Comparison of ENCODE assay signal across 18 cellular contexts in genomic region chr1:192587386-192588276, GRCh38. TPM values are rescaled to one million over a fixed set of nuclear protein-coding genes. Genes with fewer than 3 reads are reported as not detected.
DNase-seq lines count a peak whose midpoint lies in the region; ATAC-seq and TF ChIP-seq lines count a peak whose summit lies in the region.
"Had no signal": no experiment of that assay in that cellular context is flagged by ENCODE, and none has a peak within 500 bp of the region (broad histone marks: within the 10 kb centered on the region; RNA-seq: fewer than 3 reads in every experiment).

No MANE protein-coding gene starts in this region.

- no peak overlapping the region for H3K27ac Mint-ChIP-seq in activated T-helper 17 cell treated with anti-CD3 and anti-CD28 coated beads, Interleukin-2, amount 50 U/mL, for 72 hours

- CTCF ChIA-PET in IMR-90 (lab: Yijun Ruan, JAX): no interaction called here

- H3K36me3 ChIP-seq in IMR-90 (ENCODE audit: control insufficient read depth, insufficient read depth, low read length) (no peaks in the 10 kb centered on the region), rectal smooth muscle tissue (ENCODE audit: control insufficient read depth, insufficient read depth, low read length) (no peaks in the 10 kb centered on the region), Peyer's patch (no peaks in the 10 kb centered on the region)
- H3K36me3 ChIP-seq: BE2C had no signal

- no peak overlapping the region for H4K91ac ChIP-seq in IMR-90 (ENCODE audit: insufficient read depth, low read depth, low read length)

- no peaks in the 10 kb centered on the region for H3K9me3 ChIP-seq in IMR-90 (ENCODE audit: control insufficient read depth, insufficient read depth, low read length)
- H3K9me3 ChIP-seq in Peyer's patch: no peaks in the 10 kb centered on the region
- H3K9me3 ChIP-seq: A549, BE2C had no signal

- no CpG with 5 or more reads among the region's 5 CpGs for WGBS in IMR-90 (ENCODE audit: extremely low coverage in 2 of 2, insufficient read length in 1 of 2), 2 experiments

- H3K27me3 ChIP-seq in IMR-90 (ENCODE audit: control insufficient read depth, insufficient read depth, low read length): no peaks in the 10 kb centered on the region
- no peaks in the 10 kb centered on the region for H3K27me3 ChIP-seq in rectal smooth muscle tissue (ENCODE audit: control insufficient read depth, insufficient read depth, low read length)
- no peaks in the 10 kb centered on the region for H3K27me3 ChIP-seq in Peyer's patch
- H3K27me3 ChIP-seq: BE2C had no signal

- peak overlapping the region; percentile 65 for H2BK120ac ChIP-seq in IMR-90 (ENCODE audit: low read depth, low read length)

- no peaks in the 10 kb centered on the region for H3K9me3 Mint-ChIP-seq in activated T-helper 17 cell treated with anti-CD3 and anti-CD28 coated beads, Interleukin-2, amount 50 U/mL, for 72 hours
- H3K9me3 Mint-ChIP-seq: CD4-positive, alpha-beta memory T cell; HFFc6 had no signal

- H3K9ac ChIP-seq in IMR-90 (ENCODE audit: low read depth, low read length): no peak overlapping the region
- H3K9ac ChIP-seq in rectal smooth muscle tissue (ENCODE audit: low read length): no peak overlapping the region

- H3K4me3 ChIP-seq in IMR-90 (ENCODE audit: insufficient read depth, low read depth, low read length) (no peak overlapping the region), fibroblast of the aortic adventitia (ENCODE audit: low read depth, low read length) (no peak overlapping the region), rectal smooth muscle tissue (ENCODE audit: low read length) (no peak overlapping the region), Peyer's patch (no peak overlapping the region)
- H3K4me3 ChIP-seq: A549 had no signal

- H2AFZ ChIP-seq in IMR-90 (replicated peaks; ENCODE audit: low read length, poor library complexity): no peak overlapping the region

- H2AK5ac ChIP-seq in IMR-90 (ENCODE audit: low read depth, low read length): 0 out of 2 replicates have a peak overlapping the region, but pooled peaks have one; percentile 53

- no peak for TF ChIP-seq RAD21 in IMR-90 (IDR thresholded peaks at IDR 0.05; ENCODE audit: low read length)

- no peak overlapping the region; the same call in 1 of the 2 replicates for H4K5ac ChIP-seq in IMR-90 (ENCODE audit: low read depth, low read length)

- no peak for DNase-seq in IMR-90
- DNase-seq in fibroblast of the aortic adventitia (ENCODE audit: low read depth): peak; percentile 51
- no peak for DNase-seq in NCI-H2196 treated with DMSO at 0.1 percent for 48 hours (lab: John Stamatoyannopoulos, UW; ENCODE audit: unreplicated experiment)
- DNase-seq in medulla oblongata (ENCODE audit: extremely low spot score): no peak
- DNase-seq in Peyer's patch: no peak
- DNase-seq in NCI-H1092 treated with DMSO at 0.1 percent for 48 hours (lab: John Stamatoyannopoulos, UW): no peak
- DNase-seq: BE2C; CD4-positive, alpha-beta memory T cell; DMS79; GOT3 had no signal

- no peak overlapping the region for H3K56ac ChIP-seq in IMR-90 (ENCODE audit: extremely low read depth, insufficient read depth, low read length)

- no peaks in the 10 kb centered on the region for H4K20me1 ChIP-seq in IMR-90 (ENCODE audit: insufficient read depth, low read length)

- no peak overlapping the region for H3K4me2 ChIP-seq in IMR-90 (ENCODE audit: low read depth, low read length)
- H3K4me2 ChIP-seq: A549 had no signal

- no peak overlapping the region for H3K4me3 Mint-ChIP-seq in activated T-helper 17 cell treated with anti-CD3 and anti-CD28 coated beads, Interleukin-2, amount 50 U/mL, for 72 hours
- H3K4me3 Mint-ChIP-seq: CD4-positive, alpha-beta memory T cell; HFFc6 had no signal

- H3K9me1 ChIP-seq in IMR-90 (ENCODE audit: insufficient read depth, low read length): peaks cover 2% of the 10 kb centered on the region

- TF ChIP-seq CTCF in IMR-90 (conservative IDR thresholded peaks at IDR 0.05; ENCODE audit: low read depth, low read length) (no peak), fibroblast of the aortic adventitia (IDR thresholded peaks at IDR 0.05; ENCODE audit: insufficient read depth, low read length) (no peak), Peyer's patch (IDR thresholded peaks at IDR 0.05) (no peak)

- ATAC-seq in IMR-90 (ENCODE audit: low read depth): no peak
- ATAC-seq in activated T-helper 17 cell treated with anti-CD3 and anti-CD28 coated beads, Interleukin-2, amount 50 U/mL, for 72 hours (replicated peaks): peak; percentile 52
- ATAC-seq: A549 had no signal

- H3K4me1 ChIP-seq in IMR-90 (ENCODE audit: control insufficient read depth, insufficient read depth, low read length) (peaks cover 5% of the 10 kb centered on the region), rectal smooth muscle tissue (ENCODE audit: control insufficient read depth, insufficient read depth, low read length) (peaks cover 11% of the 10 kb centered on the region), Peyer's patch (peaks cover 0 to 5% (median 0%) of the 10 kb centered on the region in 4 donors)
- H3K4me1 ChIP-seq: A549 had no signal

- H3K23ac ChIP-seq in IMR-90 (ENCODE audit: low read depth, low read length): no peak overlapping the region

- H2BK5ac ChIP-seq in IMR-90 (ENCODE audit: low read depth, low read length, poor library complexity, severe bottlenecking): no peak overlapping the region

- peak overlapping the region; percentile 84; the same call in 1 of the 2 replicates for H3K18ac ChIP-seq in IMR-90 (ENCODE audit: low read depth, low read length)

- H2BK15ac ChIP-seq in IMR-90 (ENCODE audit: low read depth, low read length): peak overlapping the region; percentile 31; the same call in 2 of the 3 replicates

- dilution Hi-C loops in IMR-90 (cut with HindIII; ENCODE audit: low sequenced_read_pairs, unreplicated experiment): no loop called here

- no peak for TF ChIP-seq POLR2A in IMR-90 (IDR thresholded peaks at IDR 0.05; ENCODE audit: low read depth, low read length)
- TF ChIP-seq POLR2A in Peyer's patch (IDR thresholded peaks at IDR 0.05): no peak

- H3K27me3 Mint-ChIP-seq in activated T-helper 17 cell treated with anti-CD3 and anti-CD28 coated beads, Interleukin-2, amount 50 U/mL, for 72 hours: no peaks in the 10 kb centered on the region

- BruUV-seq in IMR-90 (replicated peaks; lab: Mats Ljungman, UMichigan): no TSS peak

- H4K8ac ChIP-seq in IMR-90 (ENCODE audit: low read depth in 2 of 2, low read length in 2 of 2): no peak overlapping the region

- in situ Hi-C loops in IMR-90 (cut with MboI; ENCODE audit: low sequenced_read_pairs): loop anchor here (10.0 kb wide), 1 partner anchor 113 kb away; no protein-coding TSS in a partner anchor

- H3K4me1 Mint-ChIP-seq in activated T-helper 17 cell treated with anti-CD3 and anti-CD28 coated beads, Interleukin-2, amount 50 U/mL, for 72 hours: no peaks in the 10 kb centered on the region
- H3K4me1 Mint-ChIP-seq: CD4-positive, alpha-beta memory T cell had no signal

- no peaks in the 10 kb centered on the region for H3K79me1 ChIP-seq in IMR-90 (ENCODE audit: low read depth in 1 of 2, low read length in 2 of 2)

- peak overlapping the region; percentile 1; the same call in 1 of the 2 replicates for H3K4ac ChIP-seq in IMR-90 (ENCODE audit: low read depth, low read length)

- peak overlapping the region; percentile 80; the same call in 1 of the 2 replicates for H2BK20ac ChIP-seq in IMR-90 (ENCODE audit: low read depth, low read length)

- intact Hi-C loops in IMR-90 (cut with micrococcal nuclease): no loop called here

- H2AK9ac ChIP-seq in IMR-90 (replicated peaks; ENCODE audit: low read depth, low read length, poor library complexity): no peak overlapping the region

- H3K14ac ChIP-seq in IMR-90 (replicated peaks; ENCODE audit: low read depth, low read length): peak overlapping the region; percentile 61

- no peaks in the 10 kb centered on the region for H3K36me3 Mint-ChIP-seq in activated T-helper 17 cell treated with anti-CD3 and anti-CD28 coated beads, Interleukin-2, amount 50 U/mL, for 72 hours (ENCODE audit: low read depth)
- H3K36me3 Mint-ChIP-seq: CD4-positive, alpha-beta memory T cell had no signal

- POLR2A ChIA-PET in IMR-90 (lab: Charles Lee; ENCODE audit: unreplicated experiment): no interaction called here

- H3K27ac ChIP-seq in IMR-90 (ENCODE audit: insufficient read depth, low read length): no peak overlapping the region
- H3K27ac ChIP-seq in rectal smooth muscle tissue (ENCODE audit: low read depth, low read length): peak overlapping the region; percentile 40
- peak overlapping the region in 2 of 4 donors; percentile 6 to 50 for H3K27ac ChIP-seq in Peyer's patch
- H3K27ac ChIP-seq: A549, C4-2B, HL-60 had no signal

TF ChIP-seq in IMR-90, 13 proteins besides CTCF, POLR2A, EP300 and RAD21 (continues in another document):
- TF ChIP-seq RFX5 (IDR thresholded peaks at IDR 0.05; ENCODE audit: low read depth, low read length): no peak
- no peak for TF ChIP-seq CHD1 (IDR thresholded peaks at IDR 0.05; ENCODE audit: low read depth, low read length)
- no peak for TF ChIP-seq MAZ (IDR thresholded peaks at IDR 0.05; ENCODE audit: borderline replicate concordance, low read depth, low read length)
- no peak for TF ChIP-seq FOS (IDR thresholded peaks at IDR 0.05; ENCODE audit: low read depth, low read length)
- TF ChIP-seq CEBPB (IDR thresholded peaks at IDR 0.05; ENCODE audit: low read depth, low read length): no peak

RNA-seq across cellular contexts. Expression of gene RGS1, which starts 12.1 kb away (rescaled TPM):
- not detected in 2 replicates for total RNA-seq in IMR-90 (2012; rRNA removed)
- polyA plus RNA-seq in IMR-90 (2012; rRNA removed): not detected in 2 replicates
- not detected in 2 replicates for polyA plus RNA-seq in IMR-90 (2012; cell fraction: cytosol; rRNA removed)
- polyA plus RNA-seq in IMR-90 (2012; cell fraction: nucleus; rRNA removed; ENCODE audit: low replicate concordance): not detected in 2 replicates
- 100 to 1,000 TPM in 1 of 2 donors, 10 to 100 TPM in 1; 64.7 to 151 TPM for total RNA-seq in activated T-helper 17 cell treated with anti-CD3 and anti-CD28 coated beads, Interleukin-2, amount 50 U/mL, for 72 hours
- not detected in 2 replicates for total RNA-seq in fibroblast of the aortic adventitia (ENCODE audit: low replicate concordance)
- total RNA-seq in Peyer's patch: 100 to 1,000 TPM in 1 of 4 donors, 10 to 100 TPM in 2, 1 to 10 TPM in 1; 5.3 to 149 (median 20.0) TPM
- total RNA-seq: HFFc6 had no signal
- polyA plus RNA-seq: A549, AG04450 had no signal

RNA-seq across cellular contexts. Expression of gene RGS13, which starts 48.3 kb away (rescaled TPM):
- total RNA-seq in IMR-90 (2012; rRNA removed) (not detected in 2 replicates), fibroblast of the aortic adventitia (ENCODE audit: low replicate concordance) (not detected in 2 replicates), Peyer's patch (10 to 100 TPM in 1 of 4 donors, 1 to 10 TPM in 2, not detected in 1; 3.1 to 11.9 (median 6.6) TPM)
- polyA plus RNA-seq in IMR-90 (2012; rRNA removed): not detected in 2 replicates
- polyA plus RNA-seq in IMR-90 (2012; cell fraction: cytosol; rRNA removed): not detected in 2 replicates
- not detected in 2 replicates for polyA plus RNA-seq in IMR-90 (2012; cell fraction: nucleus; rRNA removed; ENCODE audit: low replicate concordance)
- under 1 TPM in 1 of 2 donors, not detected in 1; 0.19 TPM for total RNA-seq in activated T-helper 17 cell treated with anti-CD3 and anti-CD28 coated beads, Interleukin-2, amount 50 U/mL, for 72 hours
- total RNA-seq: CD4-positive, alpha-beta memory T cell; G401; HFFc6 had no signal
- polyA plus RNA-seq: A549; AG04450; CD4-positive, alpha-beta memory T cell had no signal
